10 cellular contexts compared by ENCODE assay signal in genomic region chr10:116974442-116975005, GRCh38. TPM values are rescaled to one million over a fixed set of nuclear protein-coding genes. Genes with fewer than 3 reads are reported as not detected.
DNase-seq lines count a peak whose midpoint lies in the region; FAIRE-seq and TF ChIP-seq lines count a peak whose summit lies in the region.
"Had no signal": no experiment of that assay in that cellular context is flagged by ENCODE, and none has a peak within 500 bp of the region (broad histone marks: within the 10 kb centered on the region; RNA-seq: fewer than 3 reads in every experiment).

No MANE protein-coding gene starts in this region.

- no TSS peak for BruUV-seq in mammary epithelial cell (replicated peaks; lab: Mats Ljungman, UMichigan)

- H3K9ac ChIP-seq in mammary epithelial cell (ENCODE audit: insufficient read depth, low read length), result no peak overlapping the region

- intact Hi-C loops in mammary epithelial cell (cut with micrococcal nuclease), result no loop called here

- peaks cover 17% of the 10 kb centered on the region for H3K4me1 ChIP-seq in mammary epithelial cell (ENCODE audit: insufficient read depth, low read length)

- H3K4me3 ChIP-seq in NB4 (ENCODE audit: low read depth, low read length), result no peak overlapping the region
- H3K4me3 ChIP-seq in mammary epithelial cell (replicated peaks in 1 of 3; ENCODE audit: insufficient read depth in 1 of 3, low read depth in 2 of 3, low read length in 3 of 3), result peak overlapping the region in 1 of 3 experiments; percentile 4
- H3K4me3 ChIP-seq: thoracic aorta had no signal

- WGBS in mammary epithelial cell (ENCODE audit: low coverage, missing lambda C conversion rate), result 20% methylated on average over 5 of the region's 5 CpGs

- CTCF ChIA-PET in mammary epithelial cell (lab: Charles Lee; ENCODE audit: low non-redundant PET), result interaction anchor here (0.5 to 0.6 kb wide), 2 partner anchors 168 to 1090 kb away, joined by 3 read pairs; no protein-coding TSS in a partner anchor

- FAIRE-seq in GM12891 (lab: Jason Lieb, UNC), result no peak

- no peak overlapping the region for H2AFZ ChIP-seq in mammary epithelial cell (ENCODE audit: low read depth, low read length)

- in situ Hi-C loops in mammary epithelial cell (cut with MboI; ENCODE audit: low sequenced_read_pairs in 2 of 2), result no loop called here
- in situ Hi-C loops in GM13977 (cut with MboI; ENCODE audit: low pct_unique_long_range_greater_than_20kb, low sequenced_read_pairs, unreplicated experiment), result no loop called here

- no peaks in the 10 kb centered on the region for H3K36me3 ChIP-seq in mammary epithelial cell (ENCODE audit: insufficient read depth, low read length)
- H3K36me3 ChIP-seq: thoracic aorta had no signal

- no peaks in the 10 kb centered on the region for H3K27me3 ChIP-seq in mammary epithelial cell (ENCODE audit: insufficient read depth, low read length)

- TF ChIP-seq CTCF in NB4 (IDR thresholded peaks at IDR 0.05; ENCODE audit: low read depth, low read length), result no peak
- TF ChIP-seq CTCF in mammary epithelial cell (conservative IDR thresholded peaks at IDR 0.05 in 1 of 2, IDR thresholded peaks at IDR 0.05 in 1 of 2; ENCODE audit: extremely low read depth in 1 of 2, insufficient read depth in 1 of 2, low read depth in 1 of 2, low read length in 2 of 2), result no peak
- no peak for TF ChIP-seq CTCF in GM13977 (IDR thresholded peaks at IDR 0.05; ENCODE audit: extremely low read depth, insufficient read depth, missing control alignments)

- peak overlapping the region; percentile 59 for H3K4me2 ChIP-seq in mammary epithelial cell (ENCODE audit: insufficient read depth, low read depth, low read length)

- H3K79me2 ChIP-seq in mammary epithelial cell (ENCODE audit: insufficient read depth, low read length), result peaks cover 11% of the 10 kb centered on the region

- no peaks in the 10 kb centered on the region for H3K9me3 ChIP-seq in mammary epithelial cell (replicated peaks; ENCODE audit: insufficient read depth, low read length)
- H3K9me3 ChIP-seq: thoracic aorta had no signal

- dilution Hi-C loops in mammary epithelial cell (cut with HindIII; ENCODE audit: low sequenced_read_pairs), result no loop called here

- DNase-seq in ELR (ENCODE audit: low read depth) (peak; percentile 97), NB4 (ENCODE audit: low read depth) (peak; percentile 13), mammary epithelial cell (peak; percentile 87), myocyte (ENCODE audit: low read depth) (peak; percentile 33), GM13977 (ENCODE audit: low spot score) (no peak), GM12891 (ENCODE audit: insufficient read length, low spot score) (no peak), NCI-H146 treated with DMSO at 0.1 percent for 48 hours (lab: John Stamatoyannopoulos, UW; ENCODE audit: unreplicated experiment) (no peak)
- no peak for DNase-seq in activated CD8-positive, alpha-beta memory T cell treated with anti-CD3 and anti-CD28 coated beads for 24 hours
- DNase-seq: activated CD8-positive, alpha-beta T cell treated with anti-CD3 and anti-CD28 coated beads for 36 hours had no signal

- TF ChIP-seq POLR2A in NB4 (IDR thresholded peaks at IDR 0.05; ENCODE audit: extremely low read depth, insufficient read length) (no peak), GM12891 (IDR thresholded peaks at IDR 0.05; ENCODE audit: low read depth, low read length) (no peak)

- peak overlapping the region; percentile 41 for H3K27ac ChIP-seq in mammary epithelial cell (ENCODE audit: insufficient read depth, low read depth, low read length)
- H3K27ac ChIP-seq: thoracic aorta had no signal

- no peaks in the 10 kb centered on the region for H4K20me1 ChIP-seq in mammary epithelial cell (ENCODE audit: insufficient read depth, low read length)

TF ChIP-seq in GM12891, 5 proteins besides CTCF, POLR2A, EP300 and RAD21:
- TF ChIP-seq PAX5 (IDR thresholded peaks at IDR 0.05; ENCODE audit: insufficient read depth, low read length, severe bottlenecking), result no peak
- TF ChIP-seq POLR2AphosphoS5 (IDR thresholded peaks at IDR 0.05; ENCODE audit: low read depth, low read length), result no peak
- no peak for TF ChIP-seq POU2F2 (IDR thresholded peaks at IDR 0.05; ENCODE audit: low read depth, low read length)
- TF ChIP-seq SPI1 (IDR thresholded peaks at IDR 0.05; ENCODE audit: low read depth, low read length), result no peak
- no peak for TF ChIP-seq TAF1 (IDR thresholded peaks at IDR 0.05; ENCODE audit: low read depth, low read length)

RNA-seq across cellular contexts. Expression of gene SHTN1, which starts 30.5 kb away (rescaled TPM):
- total RNA-seq in mammary epithelial cell (10 to 100 TPM in 1 of 2 donors, 1 to 10 TPM in 1; 6.0 to 27.8 TPM), myocyte (3.2 and 3.6 TPM in 2 replicates)
- polyA plus RNA-seq in mammary epithelial cell, result 5.6 TPM
- 16.7 TPM for polyA minus RNA-seq in mammary epithelial cell
- 3.4 TPM for polyA plus RNA-seq in myocyte (2012)
- polyA plus RNA-seq in GM12891 (2012; ENCODE audit: low read depth, missing spikeins), result not detected
- total RNA-seq: activated CD8-positive, alpha-beta T cell treated with anti-CD3 and anti-CD28 coated beads for 36 hours had no signal

Comparison
In these comparisons a context has a peak if more than half of its experiments do, and no peak if none do; other contexts are left out.
1. DNase-seq: peak in ELR (single experiment), NB4 (single experiment), mammary epithelial cell (single experiment) and myocyte (single experiment); none in activated CD8-positive, alpha-beta memory T cell treated with anti-CD3 and anti-CD28 coated beads for 24 hours (single experiment), GM13977 (single experiment), GM12891 (single experiment) and NCI-H146 treated with DMSO at 0.1 percent for 48 hours (single experiment).